ENCODE assay signal across 2 cellular contexts in the genomic region with DNA sequence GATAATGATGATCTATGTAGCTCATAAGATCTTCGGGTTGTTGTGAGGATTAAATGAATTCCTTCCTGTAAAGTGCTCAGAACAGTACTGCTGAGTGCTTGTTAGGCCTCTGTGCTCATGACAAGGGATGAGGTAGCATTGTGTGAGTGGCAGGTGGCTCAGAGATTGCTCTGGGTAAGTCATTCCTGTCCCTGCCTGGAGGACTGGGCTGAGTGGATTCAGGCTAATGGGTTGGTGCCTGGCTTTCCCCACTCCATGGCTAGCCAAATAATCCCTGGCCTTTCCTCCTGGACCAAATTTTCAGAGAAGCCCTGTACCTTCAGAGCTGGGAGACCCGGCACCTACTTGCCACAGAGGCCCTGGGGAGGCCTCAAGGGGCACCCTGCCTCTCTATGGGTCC.
TF ChIP-seq lines count a peak whose summit lies in the region.

No MANE protein-coding gene starts in this region.

TF ChIP-seq in GM23338, 12 proteins besides CTCF, POLR2A, EP300 and RAD21 (continued from another document):
- TF ChIP-seq, protein P1, sequence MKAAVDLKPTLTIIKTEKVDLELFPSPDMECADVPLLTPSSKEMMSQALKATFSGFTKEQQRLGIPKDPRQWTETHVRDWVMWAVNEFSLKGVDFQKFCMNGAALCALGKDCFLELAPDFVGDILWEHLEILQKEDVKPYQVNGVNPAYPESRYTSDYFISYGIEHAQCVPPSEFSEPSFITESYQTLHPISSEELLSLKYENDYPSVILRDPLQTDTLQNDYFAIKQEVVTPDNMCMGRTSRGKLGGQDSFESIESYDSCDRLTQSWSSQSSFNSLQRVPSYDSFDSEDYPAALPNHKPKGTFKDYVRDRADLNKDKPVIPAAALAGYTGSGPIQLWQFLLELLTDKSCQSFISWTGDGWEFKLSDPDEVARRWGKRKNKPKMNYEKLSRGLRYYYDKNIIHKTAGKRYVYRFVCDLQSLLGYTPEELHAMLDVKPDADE (IDR thresholded peaks at IDR 0.05) = no peak
- no peak for TF ChIP-seq EZH2 (IDR thresholded peaks at IDR 0.05; ENCODE audit: low read depth, unreplicated experiment)
- TF ChIP-seq CREB1 (CRISPR knock-in tag; IDR thresholded peaks at IDR 0.05; ENCODE audit: low read depth) = no peak
- TF ChIP-seq, protein P2, sequence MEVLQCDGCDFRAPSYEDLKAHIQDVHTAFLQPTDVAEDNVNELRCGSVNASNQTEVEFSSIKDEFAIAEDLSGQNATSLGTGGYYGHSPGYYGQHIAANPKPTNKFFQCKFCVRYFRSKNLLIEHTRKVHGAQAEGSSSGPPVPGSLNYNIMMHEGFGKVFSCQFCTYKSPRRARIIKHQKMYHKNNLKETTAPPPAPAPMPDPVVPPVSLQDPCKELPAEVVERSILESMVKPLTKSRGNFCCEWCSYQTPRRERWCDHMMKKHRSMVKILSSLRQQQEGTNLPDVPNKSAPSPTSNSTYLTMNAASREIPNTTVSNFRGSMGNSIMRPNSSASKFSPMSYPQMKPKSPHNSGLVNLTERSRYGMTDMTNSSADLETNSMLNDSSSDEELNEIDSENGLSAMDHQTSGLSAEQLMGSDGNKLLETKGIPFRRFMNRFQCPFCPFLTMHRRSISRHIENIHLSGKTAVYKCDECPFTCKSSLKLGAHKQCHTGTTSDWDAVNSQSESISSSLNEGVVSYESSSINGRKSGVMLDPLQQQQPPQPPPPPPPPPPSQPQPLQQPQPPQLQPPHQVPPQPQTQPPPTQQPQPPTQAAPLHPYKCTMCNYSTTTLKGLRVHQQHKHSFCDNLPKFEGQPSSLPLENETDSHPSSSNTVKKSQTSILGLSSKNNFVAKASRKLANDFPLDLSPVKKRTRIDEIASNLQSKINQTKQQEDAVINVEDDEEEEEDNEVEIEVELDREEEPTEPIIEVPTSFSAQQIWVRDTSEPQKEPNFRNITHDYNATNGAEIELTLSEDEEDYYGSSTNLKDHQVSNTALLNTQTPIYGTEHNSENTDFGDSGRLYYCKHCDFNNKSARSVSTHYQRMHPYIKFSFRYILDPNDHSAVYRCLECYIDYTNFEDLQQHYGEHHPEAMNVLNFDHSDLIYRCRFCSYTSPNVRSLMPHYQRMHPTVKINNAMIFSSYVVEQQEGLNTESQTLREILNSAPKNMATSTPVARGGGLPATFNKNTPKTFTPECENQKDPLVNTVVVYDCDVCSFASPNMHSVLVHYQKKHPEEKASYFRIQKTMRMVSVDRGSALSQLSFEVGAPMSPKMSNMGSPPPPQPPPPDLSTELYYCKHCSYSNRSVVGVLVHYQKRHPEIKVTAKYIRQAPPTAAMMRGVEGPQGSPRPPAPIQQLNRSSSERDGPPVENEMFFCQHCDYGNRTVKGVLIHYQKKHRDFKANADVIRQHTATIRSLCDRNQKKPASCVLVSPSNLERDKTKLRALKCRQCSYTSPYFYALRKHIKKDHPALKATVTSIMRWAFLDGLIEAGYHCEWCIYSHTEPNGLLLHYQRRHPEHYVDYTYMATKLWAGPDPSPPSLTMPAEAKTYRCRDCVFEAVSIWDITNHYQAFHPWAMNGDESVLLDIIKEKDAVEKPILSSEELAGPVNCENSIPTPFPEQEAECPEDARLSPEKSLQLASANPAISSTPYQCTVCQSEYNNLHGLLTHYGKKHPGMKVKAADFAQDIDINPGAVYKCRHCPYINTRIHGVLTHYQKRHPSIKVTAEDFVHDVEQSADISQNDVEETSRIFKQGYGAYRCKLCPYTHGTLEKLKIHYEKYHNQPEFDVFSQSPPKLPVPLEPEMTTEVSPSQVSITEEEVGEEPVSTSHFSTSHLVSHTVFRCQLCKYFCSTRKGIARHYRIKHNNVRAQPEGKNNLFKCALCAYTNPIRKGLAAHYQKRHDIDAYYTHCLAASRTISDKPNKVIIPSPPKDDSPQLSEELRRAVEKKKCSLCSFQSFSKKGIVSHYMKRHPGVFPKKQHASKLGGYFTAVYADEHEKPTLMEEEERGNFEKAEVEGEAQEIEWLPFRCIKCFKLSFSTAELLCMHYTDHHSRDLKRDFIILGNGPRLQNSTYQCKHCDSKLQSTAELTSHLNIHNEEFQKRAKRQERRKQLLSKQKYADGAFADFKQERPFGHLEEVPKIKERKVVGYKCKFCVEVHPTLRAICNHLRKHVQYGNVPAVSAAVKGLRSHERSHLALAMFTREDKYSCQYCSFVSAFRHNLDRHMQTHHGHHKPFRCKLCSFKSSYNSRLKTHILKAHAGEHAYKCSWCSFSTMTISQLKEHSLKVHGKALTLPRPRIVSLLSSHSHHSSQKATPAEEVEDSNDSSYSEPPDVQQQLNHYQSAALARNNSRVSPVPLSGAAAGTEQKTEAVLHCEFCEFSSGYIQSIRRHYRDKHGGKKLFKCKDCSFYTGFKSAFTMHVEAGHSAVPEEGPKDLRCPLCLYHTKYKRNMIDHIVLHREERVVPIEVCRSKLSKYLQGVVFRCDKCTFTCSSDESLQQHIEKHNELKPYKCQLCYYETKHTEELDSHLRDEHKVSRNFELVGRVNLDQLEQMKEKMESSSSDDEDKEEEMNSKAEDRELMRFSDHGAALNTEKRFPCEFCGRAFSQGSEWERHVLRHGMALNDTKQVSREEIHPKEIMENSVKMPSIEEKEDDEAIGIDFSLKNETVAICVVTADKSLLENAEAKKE (CRISPR knock-in tag; IDR thresholded peaks at IDR 0.05) = no peak
- TF ChIP-seq EZH2phosphoT487 (IDR thresholded peaks at IDR 0.05; ENCODE audit: unreplicated experiment) = no peak
- TF ChIP-seq JUNB (IDR thresholded peaks at IDR 0.05; ENCODE audit: unreplicated experiment) = no peak
- TF ChIP-seq NANOG (IDR thresholded peaks at IDR 0.05; ENCODE audit: borderline replicate concordance) = no peak

TF ChIP-seq in neural cell, 6 proteins besides CTCF, POLR2A, EP300 and RAD21 (continued from another document):
- TF ChIP-seq, protein P3, sequence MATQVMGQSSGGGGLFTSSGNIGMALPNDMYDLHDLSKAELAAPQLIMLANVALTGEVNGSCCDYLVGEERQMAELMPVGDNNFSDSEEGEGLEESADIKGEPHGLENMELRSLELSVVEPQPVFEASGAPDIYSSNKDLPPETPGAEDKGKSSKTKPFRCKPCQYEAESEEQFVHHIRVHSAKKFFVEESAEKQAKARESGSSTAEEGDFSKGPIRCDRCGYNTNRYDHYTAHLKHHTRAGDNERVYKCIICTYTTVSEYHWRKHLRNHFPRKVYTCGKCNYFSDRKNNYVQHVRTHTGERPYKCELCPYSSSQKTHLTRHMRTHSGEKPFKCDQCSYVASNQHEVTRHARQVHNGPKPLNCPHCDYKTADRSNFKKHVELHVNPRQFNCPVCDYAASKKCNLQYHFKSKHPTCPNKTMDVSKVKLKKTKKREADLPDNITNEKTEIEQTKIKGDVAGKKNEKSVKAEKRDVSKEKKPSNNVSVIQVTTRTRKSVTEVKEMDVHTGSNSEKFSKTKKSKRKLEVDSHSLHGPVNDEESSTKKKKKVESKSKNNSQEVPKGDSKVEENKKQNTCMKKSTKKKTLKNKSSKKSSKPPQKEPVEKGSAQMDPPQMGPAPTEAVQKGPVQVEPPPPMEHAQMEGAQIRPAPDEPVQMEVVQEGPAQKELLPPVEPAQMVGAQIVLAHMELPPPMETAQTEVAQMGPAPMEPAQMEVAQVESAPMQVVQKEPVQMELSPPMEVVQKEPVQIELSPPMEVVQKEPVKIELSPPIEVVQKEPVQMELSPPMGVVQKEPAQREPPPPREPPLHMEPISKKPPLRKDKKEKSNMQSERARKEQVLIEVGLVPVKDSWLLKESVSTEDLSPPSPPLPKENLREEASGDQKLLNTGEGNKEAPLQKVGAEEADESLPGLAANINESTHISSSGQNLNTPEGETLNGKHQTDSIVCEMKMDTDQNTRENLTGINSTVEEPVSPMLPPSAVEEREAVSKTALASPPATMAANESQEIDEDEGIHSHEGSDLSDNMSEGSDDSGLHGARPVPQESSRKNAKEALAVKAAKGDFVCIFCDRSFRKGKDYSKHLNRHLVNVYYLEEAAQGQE (IDR thresholded peaks at IDR 0.05; ENCODE audit: borderline replicate concordance) = no peak
- TF ChIP-seq SMC3 (conservative IDR thresholded peaks at IDR 0.05; ENCODE audit: poor library complexity) (no peak), MXI1 (conservative IDR thresholded peaks at IDR 0.05; ENCODE audit: poor library complexity, severe bottlenecking) (no peak), POLR2AphosphoS5 (IDR thresholded peaks at IDR 0.05) (no peak)
